Comparison of ENCODE assay signal across 1 cellular context in the genomic region with DNA sequence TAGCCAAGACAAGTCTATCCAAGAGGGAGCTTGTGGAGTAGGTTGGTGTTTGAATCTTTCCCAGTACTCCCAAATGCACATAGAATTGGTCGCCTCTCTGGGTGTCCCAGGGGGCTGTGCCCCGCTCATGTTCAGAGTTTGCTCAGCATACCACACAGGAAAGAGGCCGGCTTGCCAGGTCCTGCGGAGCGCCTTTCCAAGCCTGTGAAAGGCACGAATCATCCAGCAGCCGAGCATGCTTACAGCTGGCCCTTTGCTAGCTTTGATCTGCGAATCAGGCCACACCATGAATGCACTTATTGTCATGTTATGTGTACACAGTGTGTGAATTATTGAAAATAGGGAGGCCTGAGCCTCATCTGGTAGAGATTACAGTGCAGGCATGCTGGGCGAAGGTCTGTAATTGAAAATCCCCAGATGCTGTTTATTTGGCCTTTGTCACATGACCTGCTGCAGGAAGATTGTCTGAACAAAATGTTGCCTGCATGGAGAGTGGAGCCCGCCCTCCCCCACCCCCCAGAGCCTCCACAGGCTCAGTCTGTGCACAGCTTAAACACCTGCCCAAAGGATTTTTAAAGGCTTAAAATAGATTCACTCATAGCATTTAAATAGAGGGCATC.
A peak's percentile ranks its signal among the peaks of the same experiment; 100 is the strongest.
TF ChIP-seq lines count a peak whose summit lies in the region.

No MANE protein-coding gene starts in this region.

TF ChIP-seq in HepG2, 621 proteins besides CTCF, POLR2A, EP300 and RAD21 (continued from another document and continues in another):
- TF ChIP-seq, protein P1, sequence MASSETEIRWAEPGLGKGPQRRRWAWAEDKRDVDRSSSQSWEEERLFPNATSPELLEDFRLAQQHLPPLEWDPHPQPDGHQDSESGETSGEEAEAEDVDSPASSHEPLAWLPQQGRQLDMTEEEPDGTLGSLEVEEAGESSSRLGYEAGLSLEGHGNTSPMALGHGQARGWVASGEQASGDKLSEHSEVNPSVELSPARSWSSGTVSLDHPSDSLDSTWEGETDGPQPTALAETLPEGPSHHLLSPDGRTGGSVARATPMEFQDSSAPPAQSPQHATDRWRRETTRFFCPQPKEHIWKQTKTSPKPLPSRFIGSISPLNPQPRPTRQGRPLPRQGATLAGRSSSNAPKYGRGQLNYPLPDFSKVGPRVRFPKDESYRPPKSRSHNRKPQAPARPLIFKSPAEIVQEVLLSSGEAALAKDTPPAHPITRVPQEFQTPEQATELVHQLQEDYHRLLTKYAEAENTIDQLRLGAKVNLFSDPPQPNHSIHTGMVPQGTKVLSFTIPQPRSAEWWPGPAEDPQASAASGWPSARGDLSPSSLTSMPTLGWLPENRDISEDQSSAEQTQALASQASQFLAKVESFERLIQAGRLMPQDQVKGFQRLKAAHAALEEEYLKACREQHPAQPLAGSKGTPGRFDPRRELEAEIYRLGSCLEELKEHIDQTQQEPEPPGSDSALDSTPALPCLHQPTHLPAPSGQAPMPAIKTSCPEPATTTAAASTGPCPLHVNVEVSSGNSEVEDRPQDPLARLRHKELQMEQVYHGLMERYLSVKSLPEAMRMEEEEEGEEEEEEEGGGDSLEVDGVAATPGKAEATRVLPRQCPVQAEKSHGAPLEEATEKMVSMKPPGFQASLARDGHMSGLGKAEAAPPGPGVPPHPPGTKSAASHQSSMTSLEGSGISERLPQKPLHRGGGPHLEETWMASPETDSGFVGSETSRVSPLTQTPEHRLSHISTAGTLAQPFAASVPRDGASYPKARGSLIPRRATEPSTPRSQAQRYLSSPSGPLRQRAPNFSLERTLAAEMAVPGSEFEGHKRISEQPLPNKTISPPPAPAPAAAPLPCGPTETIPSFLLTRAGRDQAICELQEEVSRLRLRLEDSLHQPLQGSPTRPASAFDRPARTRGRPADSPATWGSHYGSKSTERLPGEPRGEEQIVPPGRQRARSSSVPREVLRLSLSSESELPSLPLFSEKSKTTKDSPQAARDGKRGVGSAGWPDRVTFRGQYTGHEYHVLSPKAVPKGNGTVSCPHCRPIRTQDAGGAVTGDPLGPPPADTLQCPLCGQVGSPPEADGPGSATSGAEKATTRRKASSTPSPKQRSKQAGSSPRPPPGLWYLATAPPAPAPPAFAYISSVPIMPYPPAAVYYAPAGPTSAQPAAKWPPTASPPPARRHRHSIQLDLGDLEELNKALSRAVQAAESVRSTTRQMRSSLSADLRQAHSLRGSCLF (CRISPR knock-in tag; IDR thresholded peaks at IDR 0.05; ENCODE audit: borderline replicate concordance): no peak
- TF ChIP-seq, protein P2, sequence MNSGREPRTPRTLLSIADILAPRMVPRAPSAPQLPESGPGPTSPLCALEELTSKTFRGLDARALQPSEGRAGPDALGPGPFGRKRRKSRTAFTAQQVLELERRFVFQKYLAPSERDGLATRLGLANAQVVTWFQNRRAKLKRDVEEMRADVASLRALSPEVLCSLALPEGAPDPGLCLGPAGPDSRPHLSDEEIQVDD (CRISPR knock-in tag; IDR thresholded peaks at IDR 0.05; ENCODE audit: borderline replicate concordance): no peak
- no peak for TF ChIP-seq ZNF468 (CRISPR knock-in tag; IDR thresholded peaks at IDR 0.05)
- TF ChIP-seq, protein P3, sequence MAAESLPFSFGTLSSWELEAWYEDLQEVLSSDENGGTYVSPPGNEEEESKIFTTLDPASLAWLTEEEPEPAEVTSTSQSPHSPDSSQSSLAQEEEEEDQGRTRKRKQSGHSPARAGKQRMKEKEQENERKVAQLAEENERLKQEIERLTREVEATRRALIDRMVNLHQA (CRISPR knock-in tag; IDR thresholded peaks at IDR 0.05): no peak
- peak; percentile 89 for TF ChIP-seq MEIS2 (CRISPR knock-in tag; IDR thresholded peaks at IDR 0.05)
- TF ChIP-seq RFX3 (CRISPR knock-in tag; IDR thresholded peaks at IDR 0.05): 0 out of 2 replicates have a peak, but pooled peaks have one; percentile 7
- TF ChIP-seq SOX5 (CRISPR knock-in tag; IDR thresholded peaks at IDR 0.05; ENCODE audit: borderline replicate concordance): peak; percentile 97
- TF ChIP-seq, protein P4, sequence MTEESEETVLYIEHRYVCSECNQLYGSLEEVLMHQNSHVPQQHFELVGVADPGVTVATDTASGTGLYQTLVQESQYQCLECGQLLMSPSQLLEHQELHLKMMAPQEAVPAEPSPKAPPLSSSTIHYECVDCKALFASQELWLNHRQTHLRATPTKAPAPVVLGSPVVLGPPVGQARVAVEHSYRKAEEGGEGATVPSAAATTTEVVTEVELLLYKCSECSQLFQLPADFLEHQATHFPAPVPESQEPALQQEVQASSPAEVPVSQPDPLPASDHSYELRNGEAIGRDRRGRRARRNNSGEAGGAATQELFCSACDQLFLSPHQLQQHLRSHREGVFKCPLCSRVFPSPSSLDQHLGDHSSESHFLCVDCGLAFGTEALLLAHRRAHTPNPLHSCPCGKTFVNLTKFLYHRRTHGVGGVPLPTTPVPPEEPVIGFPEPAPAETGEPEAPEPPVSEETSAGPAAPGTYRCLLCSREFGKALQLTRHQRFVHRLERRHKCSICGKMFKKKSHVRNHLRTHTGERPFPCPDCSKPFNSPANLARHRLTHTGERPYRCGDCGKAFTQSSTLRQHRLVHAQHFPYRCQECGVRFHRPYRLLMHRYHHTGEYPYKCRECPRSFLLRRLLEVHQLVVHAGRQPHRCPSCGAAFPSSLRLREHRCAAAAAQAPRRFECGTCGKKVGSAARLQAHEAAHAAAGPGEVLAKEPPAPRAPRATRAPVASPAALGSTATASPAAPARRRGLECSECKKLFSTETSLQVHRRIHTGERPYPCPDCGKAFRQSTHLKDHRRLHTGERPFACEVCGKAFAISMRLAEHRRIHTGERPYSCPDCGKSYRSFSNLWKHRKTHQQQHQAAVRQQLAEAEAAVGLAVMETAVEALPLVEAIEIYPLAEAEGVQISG (CRISPR knock-in tag; IDR thresholded peaks at IDR 0.05): peak; percentile 72
- TF ChIP-seq U2AF2 (IDR thresholded peaks at IDR 0.05; ENCODE audit: low read depth, low read length): no peak
- TF ChIP-seq ETV5 (CRISPR knock-in tag; IDR thresholded peaks at IDR 0.05; ENCODE audit: borderline replicate concordance): peak; percentile 72; the same call in 1 of the 2 replicates
- TF ChIP-seq CHD2 (IDR thresholded peaks at IDR 0.05; ENCODE audit: low read depth, low read length): no peak
- TF ChIP-seq ZFP62 (CRISPR knock-in tag; IDR thresholded peaks at IDR 0.05): no peak
- TF ChIP-seq ADNP (CRISPR knock-in tag; IDR thresholded peaks at IDR 0.05): no peak
- TF ChIP-seq, protein P5, sequence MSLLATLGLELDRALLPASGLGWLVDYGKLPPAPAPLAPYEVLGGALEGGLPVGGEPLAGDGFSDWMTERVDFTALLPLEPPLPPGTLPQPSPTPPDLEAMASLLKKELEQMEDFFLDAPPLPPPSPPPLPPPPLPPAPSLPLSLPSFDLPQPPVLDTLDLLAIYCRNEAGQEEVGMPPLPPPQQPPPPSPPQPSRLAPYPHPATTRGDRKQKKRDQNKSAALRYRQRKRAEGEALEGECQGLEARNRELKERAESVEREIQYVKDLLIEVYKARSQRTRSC (CRISPR knock-in tag; IDR thresholded peaks at IDR 0.05; ENCODE audit: low read depth): no peak
- TF ChIP-seq ZNF292 (CRISPR knock-in tag; IDR thresholded peaks at IDR 0.05; ENCODE audit: borderline replicate concordance, low read depth): peak; percentile 98
- no peak for TF ChIP-seq HMGA1 (CRISPR knock-in tag; conservative IDR thresholded peaks at IDR 0.05)
- TF ChIP-seq ZNF274 (CRISPR knock-in tag; IDR thresholded peaks at IDR 0.05): no peak
- TF ChIP-seq, protein P6, sequence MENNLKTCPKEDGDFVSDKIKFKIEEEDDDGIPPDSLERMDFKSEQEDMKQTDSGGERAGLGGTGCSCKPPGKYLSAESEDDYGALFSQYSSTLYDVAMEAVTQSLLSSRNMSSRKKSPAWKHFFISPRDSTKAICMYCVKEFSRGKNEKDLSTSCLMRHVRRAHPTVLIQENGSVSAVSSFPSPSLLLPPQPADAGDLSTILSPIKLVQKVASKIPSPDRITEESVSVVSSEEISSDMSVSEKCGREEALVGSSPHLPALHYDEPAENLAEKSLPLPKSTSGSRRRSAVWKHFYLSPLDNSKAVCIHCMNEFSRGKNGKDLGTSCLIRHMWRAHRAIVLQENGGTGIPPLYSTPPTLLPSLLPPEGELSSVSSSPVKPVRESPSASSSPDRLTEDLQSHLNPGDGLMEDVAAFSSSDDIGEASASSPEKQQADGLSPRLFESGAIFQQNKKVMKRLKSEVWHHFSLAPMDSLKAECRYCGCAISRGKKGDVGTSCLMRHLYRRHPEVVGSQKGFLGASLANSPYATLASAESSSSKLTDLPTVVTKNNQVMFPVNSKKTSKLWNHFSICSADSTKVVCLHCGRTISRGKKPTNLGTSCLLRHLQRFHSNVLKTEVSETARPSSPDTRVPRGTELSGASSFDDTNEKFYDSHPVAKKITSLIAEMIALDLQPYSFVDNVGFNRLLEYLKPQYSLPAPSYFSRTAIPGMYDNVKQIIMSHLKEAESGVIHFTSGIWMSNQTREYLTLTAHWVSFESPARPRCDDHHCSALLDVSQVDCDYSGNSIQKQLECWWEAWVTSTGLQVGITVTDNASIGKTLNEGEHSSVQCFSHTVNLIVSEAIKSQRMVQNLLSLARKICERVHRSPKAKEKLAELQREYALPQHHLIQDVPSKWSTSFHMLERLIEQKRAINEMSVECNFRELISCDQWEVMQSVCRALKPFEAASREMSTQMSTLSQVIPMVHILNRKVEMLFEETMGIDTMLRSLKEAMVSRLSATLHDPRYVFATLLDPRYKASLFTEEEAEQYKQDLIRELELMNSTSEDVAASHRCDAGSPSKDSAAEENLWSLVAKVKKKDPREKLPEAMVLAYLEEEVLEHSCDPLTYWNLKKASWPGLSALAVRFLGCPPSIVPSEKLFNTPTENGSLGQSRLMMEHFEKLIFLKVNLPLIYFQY (CRISPR knock-in tag; IDR thresholded peaks at IDR 0.05; ENCODE audit: borderline replicate concordance): 0 out of 2 replicates have a peak, but pooled peaks have one; percentile 24
- TF ChIP-seq ZFP1 (CRISPR knock-in tag; IDR thresholded peaks at IDR 0.05): peak; percentile 69; the same call in 1 of the 2 replicates
- TF ChIP-seq, protein P7, sequence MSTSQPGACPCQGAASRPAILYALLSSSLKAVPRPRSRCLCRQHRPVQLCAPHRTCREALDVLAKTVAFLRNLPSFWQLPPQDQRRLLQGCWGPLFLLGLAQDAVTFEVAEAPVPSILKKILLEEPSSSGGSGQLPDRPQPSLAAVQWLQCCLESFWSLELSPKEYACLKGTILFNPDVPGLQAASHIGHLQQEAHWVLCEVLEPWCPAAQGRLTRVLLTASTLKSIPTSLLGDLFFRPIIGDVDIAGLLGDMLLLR (CRISPR knock-in tag; IDR thresholded peaks at IDR 0.05): no peak
- TF ChIP-seq AHR (CRISPR knock-in tag; IDR thresholded peaks at IDR 0.05): no peak; the same call in 1 of the 2 replicates
- peak; percentile 77; the same call in 1 of the 2 replicates for TF ChIP-seq FOXK2 (IDR thresholded peaks at IDR 0.05)
- TF ChIP-seq MED1 (CRISPR knock-in tag; IDR thresholded peaks at IDR 0.05): peak; percentile 92
- TF ChIP-seq ZNF615 (CRISPR knock-in tag; IDR thresholded peaks at IDR 0.05; ENCODE audit: borderline replicate concordance): peak; percentile 87; the same call in 1 of the 2 replicates
- TF ChIP-seq FOXC1 (CRISPR knock-in tag; IDR thresholded peaks at IDR 0.05; ENCODE audit: borderline replicate concordance): peak; percentile 23; the same call in 1 of the 2 replicates
- TF ChIP-seq, protein P8, sequence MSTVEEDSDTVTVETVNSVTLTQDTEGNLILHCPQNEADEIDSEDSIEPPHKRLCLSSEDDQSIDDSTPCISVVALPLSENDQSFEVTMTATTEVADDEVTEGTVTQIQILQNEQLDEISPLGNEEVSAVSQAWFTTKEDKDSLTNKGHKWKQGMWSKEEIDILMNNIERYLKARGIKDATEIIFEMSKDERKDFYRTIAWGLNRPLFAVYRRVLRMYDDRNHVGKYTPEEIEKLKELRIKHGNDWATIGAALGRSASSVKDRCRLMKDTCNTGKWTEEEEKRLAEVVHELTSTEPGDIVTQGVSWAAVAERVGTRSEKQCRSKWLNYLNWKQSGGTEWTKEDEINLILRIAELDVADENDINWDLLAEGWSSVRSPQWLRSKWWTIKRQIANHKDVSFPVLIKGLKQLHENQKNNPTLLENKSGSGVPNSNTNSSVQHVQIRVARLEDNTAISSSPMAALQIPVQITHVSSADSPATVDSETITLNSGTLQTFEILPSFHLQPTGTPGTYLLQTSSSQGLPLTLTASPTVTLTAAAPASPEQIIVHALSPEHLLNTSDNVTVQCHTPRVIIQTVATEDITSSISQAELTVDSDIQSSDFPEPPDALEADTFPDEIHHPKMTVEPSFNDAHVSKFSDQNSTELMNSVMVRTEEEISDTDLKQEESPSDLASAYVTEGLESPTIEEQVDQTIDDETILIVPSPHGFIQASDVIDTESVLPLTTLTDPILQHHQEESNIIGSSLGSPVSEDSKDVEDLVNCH (CRISPR knock-in tag; IDR thresholded peaks at IDR 0.05): no peak
- no peak for TF ChIP-seq ZKSCAN5 (CRISPR knock-in tag; IDR thresholded peaks at IDR 0.05)
- peak; percentile 66; the same call in 1 of the 2 replicates for TF ChIP-seq SMYD3 (CRISPR knock-in tag; IDR thresholded peaks at IDR 0.05)
- TF ChIP-seq, protein P9, sequence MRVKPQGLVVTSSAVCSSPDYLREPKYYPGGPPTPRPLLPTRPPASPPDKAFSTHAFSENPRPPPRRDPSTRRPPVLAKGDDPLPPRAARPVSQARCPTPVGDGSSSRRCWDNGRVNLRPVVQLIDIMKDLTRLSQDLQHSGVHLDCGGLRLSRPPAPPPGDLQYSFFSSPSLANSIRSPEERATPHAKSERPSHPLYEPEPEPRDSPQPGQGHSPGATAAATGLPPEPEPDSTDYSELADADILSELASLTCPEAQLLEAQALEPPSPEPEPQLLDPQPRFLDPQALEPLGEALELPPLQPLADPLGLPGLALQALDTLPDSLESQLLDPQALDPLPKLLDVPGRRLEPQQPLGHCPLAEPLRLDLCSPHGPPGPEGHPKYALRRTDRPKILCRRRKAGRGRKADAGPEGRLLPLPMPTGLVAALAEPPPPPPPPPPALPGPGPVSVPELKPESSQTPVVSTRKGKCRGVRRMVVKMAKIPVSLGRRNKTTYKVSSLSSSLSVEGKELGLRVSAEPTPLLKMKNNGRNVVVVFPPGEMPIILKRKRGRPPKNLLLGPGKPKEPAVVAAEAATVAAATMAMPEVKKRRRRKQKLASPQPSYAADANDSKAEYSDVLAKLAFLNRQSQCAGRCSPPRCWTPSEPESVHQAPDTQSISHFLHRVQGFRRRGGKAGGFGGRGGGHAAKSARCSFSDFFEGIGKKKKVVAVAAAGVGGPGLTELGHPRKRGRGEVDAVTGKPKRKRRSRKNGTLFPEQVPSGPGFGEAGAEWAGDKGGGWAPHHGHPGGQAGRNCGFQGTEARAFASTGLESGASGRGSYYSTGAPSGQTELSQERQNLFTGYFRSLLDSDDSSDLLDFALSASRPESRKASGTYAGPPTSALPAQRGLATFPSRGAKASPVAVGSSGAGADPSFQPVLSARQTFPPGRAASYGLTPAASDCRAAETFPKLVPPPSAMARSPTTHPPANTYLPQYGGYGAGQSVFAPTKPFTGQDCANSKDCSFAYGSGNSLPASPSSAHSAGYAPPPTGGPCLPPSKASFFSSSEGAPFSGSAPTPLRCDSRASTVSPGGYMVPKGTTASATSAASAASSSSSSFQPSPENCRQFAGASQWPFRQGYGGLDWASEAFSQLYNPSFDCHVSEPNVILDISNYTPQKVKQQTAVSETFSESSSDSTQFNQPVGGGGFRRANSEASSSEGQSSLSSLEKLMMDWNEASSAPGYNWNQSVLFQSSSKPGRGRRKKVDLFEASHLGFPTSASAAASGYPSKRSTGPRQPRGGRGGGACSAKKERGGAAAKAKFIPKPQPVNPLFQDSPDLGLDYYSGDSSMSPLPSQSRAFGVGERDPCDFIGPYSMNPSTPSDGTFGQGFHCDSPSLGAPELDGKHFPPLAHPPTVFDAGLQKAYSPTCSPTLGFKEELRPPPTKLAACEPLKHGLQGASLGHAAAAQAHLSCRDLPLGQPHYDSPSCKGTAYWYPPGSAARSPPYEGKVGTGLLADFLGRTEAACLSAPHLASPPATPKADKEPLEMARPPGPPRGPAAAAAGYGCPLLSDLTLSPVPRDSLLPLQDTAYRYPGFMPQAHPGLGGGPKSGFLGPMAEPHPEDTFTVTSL (CRISPR knock-in tag; IDR thresholded peaks at IDR 0.05; ENCODE audit: borderline replicate concordance): peak; percentile 90
- peak; percentile 62; the same call in 1 of the 2 replicates for TF ChIP-seq NR2F2 (IDR thresholded peaks at IDR 0.05; ENCODE audit: borderline replicate concordance, low read depth)
- no peak for TF ChIP-seq MAFF (IDR thresholded peaks at IDR 0.05; ENCODE audit: low read depth, low read length)
- TF ChIP-seq GTF3A (CRISPR knock-in tag; conservative IDR thresholded peaks at IDR 0.05): no peak
